1 cellular context compared by ENCODE assay signal in genomic region chr10:63520463-63521388, GRCh38.
A peak's percentile ranks its signal among the peaks of the same experiment; 100 is the strongest.
TF ChIP-seq lines count a peak whose summit lies in the region.

No MANE protein-coding gene starts in this region.

TF ChIP-seq in K562, 482 proteins besides CTCF, POLR2A, EP300 and RAD21 (continued from another document and continues in another):
- TF ChIP-seq ZNF449 (CRISPR knock-in tag; IDR thresholded peaks at IDR 0.05) = no peak
- TF ChIP-seq NRF1 (conservative IDR thresholded peaks at IDR 0.05 in 1 of 2, IDR thresholded peaks at IDR 0.05 in 1 of 2) = no peak
- TF ChIP-seq TRIM24 (IDR thresholded peaks at IDR 0.05) = peak; percentile 60 to 86
- no peak for TF ChIP-seq ZNF780A (CRISPR knock-in tag; IDR thresholded peaks at IDR 0.05)
- no peak for TF ChIP-seq ZNF274 (IDR thresholded peaks at IDR 0.05; ENCODE audit: borderline replicate concordance, low read depth, low read length)
- no peak for TF ChIP-seq CHD1 (IDR thresholded peaks at IDR 0.05; ENCODE audit: low read length)
- peak; percentile 57 for TF ChIP-seq POLR2G (IDR thresholded peaks at IDR 0.05; ENCODE audit: low read depth, low read length)
- TF ChIP-seq CSDE1 (IDR thresholded peaks at IDR 0.05) = no peak
- no peak; the same call in 1 of the 2 replicates for TF ChIP-seq CREM (IDR thresholded peaks at IDR 0.05; ENCODE audit: low read depth)
- no peak for TF ChIP-seq ZFPM2 (CRISPR knock-in tag; IDR thresholded peaks at IDR 0.05)
- TF ChIP-seq ZNF445 (CRISPR knock-in tag; IDR thresholded peaks at IDR 0.05; ENCODE audit: low read depth) = no peak
- TF ChIP-seq ARHGAP35 (IDR thresholded peaks at IDR 0.05; ENCODE audit: partially characterized antibody) = no peak
- no peak for TF ChIP-seq SMARCB1 (IDR thresholded peaks at IDR 0.05; ENCODE audit: insufficient read length, low read depth)
- TF ChIP-seq ETV5 (CRISPR knock-in tag; IDR thresholded peaks at IDR 0.05; ENCODE audit: low read depth) = peak; percentile 72
- no peak for TF ChIP-seq CBFA2T2 (conservative IDR thresholded peaks at IDR 0.05)
- no peak for TF ChIP-seq CEBPZ (IDR thresholded peaks at IDR 0.05; ENCODE audit: borderline replicate concordance, low read depth, low read length)
- 0 out of 2 replicates have a peak, but pooled peaks have one; percentile 50 for TF ChIP-seq ZNF41 (CRISPR knock-in tag; conservative IDR thresholded peaks at IDR 0.05)
- TF ChIP-seq TEAD2 (tag; IDR thresholded peaks at IDR 0.05) = no peak
- TF ChIP-seq HMG20A (CRISPR knock-in tag; conservative IDR thresholded peaks at IDR 0.05) = no peak
- TF ChIP-seq NCOA4 (IDR thresholded peaks at IDR 0.05; ENCODE audit: partially characterized antibody) = no peak
- TF ChIP-seq GABPA (tag; conservative IDR thresholded peaks at IDR 0.05; ENCODE audit: low read depth) = 0 out of 2 replicates have a peak, but pooled peaks have one; percentile 7
- no peak for TF ChIP-seq NCOA6 (IDR thresholded peaks at IDR 0.05)
- peak; percentile 44; the same call in 1 of the 2 replicates for TF ChIP-seq BCOR (IDR thresholded peaks at IDR 0.05)
- no peak for TF ChIP-seq SAFB (IDR thresholded peaks at IDR 0.05; ENCODE audit: borderline replicate concordance, low read depth, low read length)
- TF ChIP-seq HNRNPK (IDR thresholded peaks at IDR 0.05; ENCODE audit: low read depth, low read length, poor library complexity, severe bottlenecking) = no peak
- no peak for TF ChIP-seq HDAC8 (tag; IDR thresholded peaks at IDR 0.05)
- peak; percentile 86 for TF ChIP-seq L3MBTL2 (IDR thresholded peaks at IDR 0.05)
- TF ChIP-seq ESRRB (CRISPR knock-in tag; IDR thresholded peaks at IDR 0.05; ENCODE audit: borderline replicate concordance) = no peak
- TF ChIP-seq CHD2 (IDR thresholded peaks at IDR 0.05; ENCODE audit: low read depth, low read length) = no peak
- TF ChIP-seq ZNF57 (CRISPR knock-in tag; IDR thresholded peaks at IDR 0.05) = no peak
- TF ChIP-seq BRF1 (IDR thresholded peaks at IDR 0.05; ENCODE audit: borderline replicate concordance, extremely low read depth, insufficient read length) = no peak
- no peak for TF ChIP-seq ELF2 (CRISPR knock-in tag; IDR thresholded peaks at IDR 0.05)
- no peak for TF ChIP-seq DDX20 (tag; IDR thresholded peaks at IDR 0.05; ENCODE audit: low read depth)
- TF ChIP-seq ZNF584 (CRISPR knock-in tag; IDR thresholded peaks at IDR 0.05; ENCODE audit: low read depth) = no peak
- TF ChIP-seq CC2D1A (IDR thresholded peaks at IDR 0.05) = no peak
- TF ChIP-seq POLR2B (IDR thresholded peaks at IDR 0.05; ENCODE audit: low read depth, partially characterized antibody) = no peak
- TF ChIP-seq CBX2 (IDR thresholded peaks at IDR 0.05; ENCODE audit: insufficient read depth, low read length, poor library complexity, severe bottlenecking) = no peak
- TF ChIP-seq SNRNP70 (optimal IDR thresholded peaks at IDR 0.05; ENCODE audit: low read depth, low read length) = no peak
- no peak; the same call in 1 of the 2 replicates for TF ChIP-seq ETS1 (conservative IDR thresholded peaks at IDR 0.05; ENCODE audit: control insufficient read depth, low read depth, low read length)
- no peak; the same call in 1 of the 2 replicates for TF ChIP-seq ESRRA (IDR thresholded peaks at IDR 0.05; ENCODE audit: borderline replicate concordance, low read depth)
- TF ChIP-seq POLR2AphosphoS5 (IDR thresholded peaks at IDR 0.05; ENCODE audit: control insufficient read depth, insufficient read depth, low read depth, low read length) = no peak
- TF ChIP-seq ZNF121 (CRISPR knock-in tag; conservative IDR thresholded peaks at IDR 0.05) = no peak
- TF ChIP-seq ATF7 (IDR thresholded peaks at IDR 0.05) = no peak; the same call in 1 of the 2 replicates
- no peak for TF ChIP-seq FOXM1 (IDR thresholded peaks at IDR 0.05; ENCODE audit: low read depth)
- TF ChIP-seq FOXM1 (CRISPR knock-in tag; IDR thresholded peaks at IDR 0.05; ENCODE audit: low read depth) = 0 out of 2 replicates have a peak, but pooled peaks have one; percentile 20
- TF ChIP-seq SFPQ (IDR thresholded peaks at IDR 0.05; ENCODE audit: low read depth, low read length) = no peak
- no peak for TF ChIP-seq CBX8 (IDR thresholded peaks at IDR 0.05; ENCODE audit: borderline replicate concordance, extremely low read depth, low read depth, low read length, poor library complexity, severe bottlenecking)
- TF ChIP-seq FOXP4 (CRISPR knock-in tag; IDR thresholded peaks at IDR 0.05; ENCODE audit: borderline replicate concordance) = peak; percentile 85; the same call in 1 of the 2 replicates
- TF ChIP-seq ATF6 (CRISPR knock-in tag; IDR thresholded peaks at IDR 0.05) = peak; percentile 88
- no peak for TF ChIP-seq THRA (IDR thresholded peaks at IDR 0.05)
- TF ChIP-seq HEY1 (CRISPR knock-in tag; IDR thresholded peaks at IDR 0.05; ENCODE audit: borderline replicate concordance) = no peak
- TF ChIP-seq ILF3 (IDR thresholded peaks at IDR 0.05; ENCODE audit: borderline replicate concordance) = no peak
- TF ChIP-seq PREB (CRISPR knock-in tag; IDR thresholded peaks at IDR 0.05) = no peak
- no peak for TF ChIP-seq ZNF696 (CRISPR knock-in tag; conservative IDR thresholded peaks at IDR 0.05)
- peak; percentile 74 for TF ChIP-seq SMAD4 (CRISPR knock-in tag; conservative IDR thresholded peaks at IDR 0.05)
- no peak for TF ChIP-seq ZNF699 (CRISPR knock-in tag; IDR thresholded peaks at IDR 0.05; ENCODE audit: insufficient replicate concordance)
- TF ChIP-seq ZNF212 (CRISPR knock-in tag; IDR thresholded peaks at IDR 0.05) = no peak
- no peak for TF ChIP-seq SRSF7 (optimal IDR thresholded peaks at IDR 0.05; ENCODE audit: low read depth, low read length)
- TF ChIP-seq NR1H2 (CRISPR knock-in tag; IDR thresholded peaks at IDR 0.05) = no peak
- no peak for TF ChIP-seq ZNF778 (CRISPR knock-in tag; IDR thresholded peaks at IDR 0.05)
